26 cellular contexts compared by ENCODE assay signal in genomic region chr7:309586-310228, GRCh38. TPM values are rescaled to one million over a fixed set of nuclear protein-coding genes. Genes with fewer than 3 reads are reported as not detected.
"Had no signal": no experiment of that assay in that cellular context is flagged by ENCODE, and none has a peak within 500 bp of the region (broad histone marks: within the 10 kb centered on the region; RNA-seq: fewer than 3 reads in every experiment).

No MANE protein-coding gene starts in this region.

- H3K9me3 ChIP-seq: gastrocnemius medialis, pancreas, prostate gland had no signal

- H3K4me1 ChIP-seq: esophagus muscularis mucosa, gastrocnemius medialis, pancreas, prostate gland, sigmoid colon had no signal

- H3K4me3 Mint-ChIP-seq: central memory CD8-positive, alpha-beta T cell; immature natural killer cell; naive thymus-derived CD4-positive, alpha-beta T cell; neural crest cell had no signal

- H3K27ac ChIP-seq: epithelial cell of prostate, esophagus muscularis mucosa, gastrocnemius medialis, pancreas, prostate gland, sigmoid colon, skin epidermis had no signal

- H3K36me3 ChIP-seq: esophagus muscularis mucosa, gastrocnemius medialis, pancreas, prostate gland, sigmoid colon had no signal

- H3K36me3 Mint-ChIP-seq: immature natural killer cell; naive thymus-derived CD4-positive, alpha-beta T cell had no signal

- ATAC-seq: gastrocnemius medialis; left colon; naive thymus-derived CD4-positive, alpha-beta T cell; pancreas had no signal

- H3K4me3 ChIP-seq: esophagus muscularis mucosa, gastrocnemius medialis, pancreas, prostate gland, sigmoid colon, skin epidermis had no signal

- H3K4me1 Mint-ChIP-seq: central memory CD8-positive, alpha-beta T cell; immature natural killer cell; neural crest cell had no signal

- H3K9me3 Mint-ChIP-seq: central memory CD8-positive, alpha-beta T cell had no signal

- DNase-seq: effector memory CD4-positive, alpha-beta T cell; gastrocnemius medialis; glutamatergic neuron; immature natural killer cell; mammary epithelial cell; naive thymus-derived CD4-positive, alpha-beta T cell; nucleus accumbens; retina; sigmoid colon; stimulated activated CD4-positive, alpha-beta T cell treated with anti-CD3 and anti-CD28 coated beads, Interleukin-12 subunit alpha, Interleukin-12 subunit beta, amount 100 ng/mL, for 4 hours; stimulated activated naive CD4-positive, alpha-beta T cell; trophoblast cell had no signal

- H3K27me3 ChIP-seq: pancreas had no signal

- H3K27ac Mint-ChIP-seq: immature natural killer cell; naive thymus-derived CD4-positive, alpha-beta T cell had no signal

RNA-seq across cellular contexts. Expression of gene FOXL3, which starts 19.7 kb away (rescaled TPM):
- total RNA-seq: esophagus muscularis mucosa; fibroblast of villous mesenchyme; gastrocnemius medialis; liver; mammary epithelial cell; mesenteric fat pad; mononuclear cell; naive thymus-derived CD4-positive, alpha-beta T cell; neural crest cell; pancreas; prostate gland; sigmoid colon had no signal
- polyA plus RNA-seq: immature natural killer cell; keratinocyte; liver; mammary epithelial cell; naive thymus-derived CD4-positive, alpha-beta T cell; pancreas; sigmoid colon; thymus had no signal
